In genomic region chr7:158074896-158075632, GRCh38 we compare ENCODE assay signal across 22 cellular contexts.
A peak's percentile ranks its signal among the peaks of the same experiment; 100 is the strongest.
DNase-seq lines count a peak whose midpoint lies in the region; ATAC-seq and TF ChIP-seq lines count a peak whose summit lies in the region.
"Had no signal": no experiment of that assay in that cellular context is flagged by ENCODE, and none has a peak within 500 bp of the region (broad histone marks: within the 10 kb centered on the region; RNA-seq: fewer than 3 reads in every experiment).

No MANE protein-coding gene starts in this region.

- no peak overlapping the region for H3K27ac ChIP-seq in SK-N-SH (ENCODE audit: low read depth in 2 of 2, low read length in 1 of 2)
- H3K27ac ChIP-seq: cardiac muscle cell, epithelial cell of prostate, hepatocyte, neural progenitor cell had no signal

- POLR2A ChIA-PET in SK-N-SH (lab: Yijun Ruan, JAX) = no interaction called here

- H3K4me2 ChIP-seq in SK-N-SH = no peak overlapping the region
- H3K4me2 ChIP-seq: hepatocyte, neural progenitor cell had no signal

- 68% methylated on average over 26 of the region's 29 CpGs for WGBS in SK-N-SH (ENCODE audit: low lambda C conversion rate)

- H3K27me3 ChIP-seq in SK-N-SH (ENCODE audit: insufficient read depth) = no peaks in the 10 kb centered on the region
- H3K27me3 ChIP-seq: BE2C, cardiac muscle cell, hepatocyte, MG63, neural progenitor cell had no signal

- DNase-seq in SK-N-SH (peak; percentile 36), NCI-H345 treated with DMSO at 0.1 percent for 48 hours (lab: John Stamatoyannopoulos, UW; ENCODE audit: unreplicated experiment) (peak; percentile 84), islet precursor cell (peak; percentile 43), NCI-H446 (lab: John Stamatoyannopoulos, UW) (no peak), DMS 273 (lab: John Stamatoyannopoulos, UW; ENCODE audit: unreplicated experiment) (no peak), G401 (ENCODE audit: low spot score) (no peak), NCI-H226 (no peak)
- DNase-seq: activated naive CD4-positive, alpha-beta T cell treated with Interleukin-2 at 50 U/mL for 16 hours; activated T-cell treated with anti-CD3 and anti-CD28 coated beads, Interleukin-2, amount 50 U/mL, for 24 hours; amniotic stem cell; BE2C; foreskin fibroblast; IMR-90; MG63; NCI-H2029; stimulated activated CD8-positive, alpha-beta memory T cell treated with anti-CD3 and anti-CD28 coated beads, Interleukin-4, amount 100 ng/mL, for 48 hours had no signal

- no peak overlapping the region for H3K4me3 ChIP-seq in SK-N-SH (ENCODE audit: low read depth in 2 of 2, low read length in 1 of 2)
- H3K4me3 ChIP-seq: cardiac muscle cell, hepatocyte, MG63, neural progenitor cell had no signal

- H3K9ac ChIP-seq in SK-N-SH = no peak overlapping the region
- H3K9ac ChIP-seq: neural progenitor cell had no signal

- H3K79me2 ChIP-seq in SK-N-SH (ENCODE audit: insufficient read depth) = no peaks in the 10 kb centered on the region
- H3K79me2 ChIP-seq: hepatocyte had no signal

- no peak for TF ChIP-seq EP300 in SK-N-SH (IDR thresholded peaks at IDR 0.05; ENCODE audit: borderline replicate concordance in 1 of 2, low read depth in 1 of 2, low read length in 1 of 2)

- H3K9me3 ChIP-seq in SK-N-SH = peaks cover 7% of the 10 kb centered on the region; the same call in 1 of the 2 replicates
- H3K9me3 ChIP-seq: MG63 had no signal

- TF ChIP-seq CTCF in SK-N-SH (IDR thresholded peaks at IDR 0.05) = no peak

- H3K9me2 ChIP-seq in SK-N-SH = no peaks in the 10 kb centered on the region

- in situ Hi-C loops in G401 (cut with HindIII; ENCODE audit: low sequenced_read_pairs) = no loop called here

- ATAC-seq in SK-N-SH treated with all-trans-retinoic acid at 6 μM for 48 hours = no peak
- ATAC-seq: activated CD4-positive, CD25-positive, alpha-beta regulatory T cell treated with anti-CD3 and anti-CD28 coated beads, Interleukin-2, amount 50 U/mL, for 24 hours had no signal

- H4K20me1 ChIP-seq in SK-N-SH (ENCODE audit: insufficient read depth) = no peaks in the 10 kb centered on the region

- no peak overlapping the region for H2AFZ ChIP-seq in SK-N-SH (ENCODE audit: low read depth)
- H2AFZ ChIP-seq: hepatocyte, neural progenitor cell had no signal

- no peaks in the 10 kb centered on the region for H3K36me3 ChIP-seq in SK-N-SH (replicated peaks in 1 of 2; ENCODE audit: control insufficient read depth in 1 of 2, insufficient read depth in 2 of 2, low read length in 1 of 2)
- H3K36me3 ChIP-seq: BE2C, cardiac muscle cell, MG63, neural progenitor cell had no signal

- CTCF ChIA-PET in SK-N-SH (lab: Yijun Ruan, JAX) = interaction anchor here (1.5 kb wide), 1 partner anchor 31 kb away, joined by 3 read pairs; no protein-coding TSS in a partner anchor

- H3F3A ChIP-seq in SK-N-SH (replicated peaks; ENCODE audit: insufficient read depth) = no peaks in the 10 kb centered on the region

- no peak for TF ChIP-seq RAD21 in SK-N-SH (IDR thresholded peaks at IDR 0.05; ENCODE audit: low read length)

- no peaks in the 10 kb centered on the region; a peak in 1 of 4 replicates for H3K4me1 ChIP-seq in SK-N-SH (ENCODE audit: control insufficient read depth in 1 of 2, insufficient read depth in 2 of 2, low read depth in 1 of 2, low read length in 1 of 2)
- H3K4me1 ChIP-seq: BE2C, neural progenitor cell had no signal

TF ChIP-seq in SK-N-SH, 30 proteins besides CTCF, POLR2A, EP300 and RAD21:
- no peak for TF ChIP-seq RFX5 (IDR thresholded peaks at IDR 0.05; ENCODE audit: low read length)
- TF ChIP-seq GABPA (IDR thresholded peaks at IDR 0.05; ENCODE audit: low read depth) = no peak
- TF ChIP-seq FOXM1 (IDR thresholded peaks at IDR 0.05; ENCODE audit: low read depth) = no peak
- no peak for TF ChIP-seq RCOR1 (IDR thresholded peaks at IDR 0.05; ENCODE audit: low read length)
- no peak for TF ChIP-seq MAX (IDR thresholded peaks at IDR 0.05; ENCODE audit: low read depth)
- no peak for TF ChIP-seq SMC3 (IDR thresholded peaks at IDR 0.05; ENCODE audit: low read depth, low read length)
- no peak for TF ChIP-seq MXI1 (IDR thresholded peaks at IDR 0.05; ENCODE audit: low read depth, low read length)
- TF ChIP-seq JUND (IDR thresholded peaks at IDR 0.05) = no peak
- no peak for TF ChIP-seq TEAD4 (IDR thresholded peaks at IDR 0.05; ENCODE audit: borderline replicate concordance, insufficient read depth)
TF ChIP-seq in SK-N-SH: peak in this region for 0.

TF ChIP-seq in SK-N-SH treated with all-trans-retinoic acid at 6 μM for 48 hours, 23 proteins besides CTCF, POLR2A, EP300 and RAD21:
- TF ChIP-seq OSR1 (CRISPR knock-in tag; IDR thresholded peaks at IDR 0.05) (no peak), GLIS3 (CRISPR knock-in tag; IDR thresholded peaks at IDR 0.05) (no peak), ZNF565 (CRISPR knock-in tag; conservative IDR thresholded peaks at IDR 0.05; ENCODE audit: low read depth) (no peak), ZNF8 (CRISPR knock-in tag; IDR thresholded peaks at IDR 0.05) (no peak), TOX (CRISPR knock-in tag; IDR thresholded peaks at IDR 0.05; ENCODE audit: borderline replicate concordance) (no peak), SNAI2 (CRISPR knock-in tag; IDR thresholded peaks at IDR 0.05) (no peak), ISL1 (CRISPR knock-in tag; IDR thresholded peaks at IDR 0.05) (no peak), TSHZ2 (CRISPR knock-in tag; IDR thresholded peaks at IDR 0.05) (no peak), TCF4 (CRISPR knock-in tag; IDR thresholded peaks at IDR 0.05; ENCODE audit: borderline replicate concordance) (no peak)

Comparison
In these comparisons a context has a peak if more than half of its experiments do, and no peak if none do; other contexts are left out.
1. DNase-seq: peak in SK-N-SH (single experiment), NCI-H345 treated with DMSO at 0.1 percent for 48 hours (single experiment) and islet precursor cell (single experiment); none in NCI-H446 (0 of 2), DMS 273 (single experiment), G401 (single experiment) and NCI-H226 (single experiment).